15 cellular contexts compared by ENCODE assay signal in genomic region chr19:40900521-40900920, GRCh38. TPM values are rescaled to one million over a fixed set of nuclear protein-coding genes. Genes with fewer than 3 reads are reported as not detected.
"Had no signal": no experiment of that assay in that cellular context is flagged by ENCODE, and none has a peak within 500 bp of the region (broad histone marks: within the 10 kb centered on the region; RNA-seq: fewer than 3 reads in every experiment).

No MANE protein-coding gene starts in this region.

RNA-seq across cellular contexts. Expression of gene CYP2A7, which starts 18.5 kb away (rescaled TPM):
- total RNA-seq: activated naive CD4-positive, alpha-beta T cell treated with anti-CD3 and anti-CD28 coated beads for 36 hours; activated T-cell treated with anti-CD3 and anti-CD28 coated beads, Interleukin-2, amount 50 U/mL, for 4 hours; activated T-helper 2 cell treated with anti-CD3 and anti-CD28 coated beads, Interferon-gamma antibody, Interleukin-2, Interleukin-4, amounts not matched to agents 10 μg/mL and 5 μg/mL and 100 μg/mL, durations not matched to agents 14 hours and 24 hours and 36 hours; adrenal gland; aorta; body of pancreas; chondrocyte; dermis blood vessel endothelial cell; esophagus muscularis mucosa; foreskin keratinocyte; gastrocnemius medialis; heart left ventricle; T-cell; T-helper 2 cell treated with Interferon-gamma antibody and Interleukin-4, amounts not matched to agents 100 ng/mL and 5 ng/mL, for 36 hours; WTC11 had no signal
- polyA plus RNA-seq: adrenal gland, aorta, foreskin keratinocyte, heart left ventricle had no signal

RNA-seq across cellular contexts. Expression of gene CYP2A6, which starts 50.3 kb away (rescaled TPM):
- total RNA-seq: activated naive CD4-positive, alpha-beta T cell treated with anti-CD3 and anti-CD28 coated beads for 36 hours; activated T-helper 2 cell treated with anti-CD3 and anti-CD28 coated beads, Interferon-gamma antibody, Interleukin-2, Interleukin-4, amounts not matched to agents 10 μg/mL and 5 μg/mL and 100 μg/mL, durations not matched to agents 14 hours and 24 hours and 36 hours; aorta; body of pancreas; chondrocyte; dermis blood vessel endothelial cell; esophagus muscularis mucosa; foreskin keratinocyte; T-helper 2 cell treated with Interferon-gamma antibody and Interleukin-4, amounts not matched to agents 100 ng/mL and 5 ng/mL, for 36 hours had no signal
- polyA plus RNA-seq: foreskin keratinocyte, heart left ventricle had no signal
